Comparison of ENCODE assay signal across 25 cellular contexts in genomic region chr10:44043646-44044368, GRCh38.
"Had no signal": no experiment of that assay in that cellular context is flagged by ENCODE, and none has a peak within 500 bp of the region (broad histone marks: within the 10 kb centered on the region; RNA-seq: fewer than 3 reads in every experiment).

No MANE protein-coding gene starts in this region.

- H3K36me3 Mint-ChIP-seq: activated naive CD8-positive, alpha-beta T cell treated with anti-CD3 and anti-CD28 coated beads for 36 hours; mesothelial cell of epicardium; stimulated activated memory B cell treated with anti-CD40 and anti-IgM and Interleukin-4, amounts not matched to agents 10 μg/mL and 1 μg/mL and 100 μg/mL, for 72 hours had no signal

- H3K27me3 Mint-ChIP-seq: stimulated activated memory B cell treated with anti-CD40 and anti-IgM and Interleukin-4, amounts not matched to agents 10 μg/mL and 1 μg/mL and 100 μg/mL, for 72 hours had no signal

- H3K4me3 Mint-ChIP-seq: activated B cell treated with CpG ODN at 0.5 μM for 24 hours; activated CD4-positive, alpha-beta memory T cell treated with anti-CD3 and anti-CD28 coated beads, Interleukin-2, amount 10 ng/mL, durations not matched to agents 7 days and 5 days; activated naive CD8-positive, alpha-beta T cell treated with anti-CD3 and anti-CD28 coated beads for 36 hours; activated T-helper 17 cell treated with anti-CD3 and anti-CD28 coated beads, Interleukin-2, amount 50 U/mL, for 72 hours; endodermal cell; mesothelial cell of epicardium; stimulated activated memory B cell treated with anti-CD40 and anti-IgM and Interleukin-4, amounts not matched to agents 10 μg/mL and 1 μg/mL and 100 μg/mL, for 72 hours had no signal

- H3K4me1 ChIP-seq: testis, upper lobe of right lung had no signal

- H3K9me3 ChIP-seq: lower lobe of right lung, prostate gland, sigmoid colon, spleen, testis, upper lobe of right lung had no signal

- ATAC-seq: activated T-helper 17 cell treated with anti-CD3 and anti-CD28 coated beads, Interleukin-2, amount 50 U/mL, for 72 hours; lower lobe of right lung; SK-N-SH treated with all-trans-retinoic acid at 6 μM for 48 hours; stimulated activated memory B cell treated with anti-CD40 and anti-IgM and Interleukin-4, amounts not matched to agents 10 μg/mL and 1 μg/mL and 100 μg/mL, for 72 hours; upper lobe of right lung had no signal

- DNase-seq: activated B cell treated with CpG ODN at 0.5 μM for 24 hours; activated CD4-positive, alpha-beta memory T cell treated with anti-CD3 and anti-CD28 coated beads, Interleukin-2, amount 10 ng/mL, durations not matched to agents 7 days and 5 days; activated CD4-positive, alpha-beta T cell treated with anti-CD3 and anti-CD28 coated beads for 4 hours; activated naive CD4-positive, alpha-beta T cell; activated naive CD8-positive, alpha-beta T cell treated with anti-CD3 and anti-CD28 coated beads for 36 hours; activated T-cell treated with anti-CD3 and anti-CD28 coated beads, Interleukin-2, amount 50 U/mL, for 1 hour; amniotic stem cell; caudate nucleus; dorsolateral prefrontal cortex; endodermal cell; foreskin melanocyte; lower lobe of right lung; sigmoid colon; spleen; stimulated activated CD4-positive, alpha-beta T cell treated with anti-CD3 and anti-CD28 coated beads, Interleukin-4, amount 100 ng/mL, for 4 hours; T-helper 1 cell; T-helper 9 cell; testis; upper lobe of right lung had no signal

- H3K27ac ChIP-seq: dorsolateral prefrontal cortex, epithelial cell of prostate, lower lobe of right lung, prostate gland, testis, upper lobe of right lung had no signal

- H3K4me1 Mint-ChIP-seq: activated B cell treated with CpG ODN at 0.5 μM for 24 hours; activated CD4-positive, alpha-beta memory T cell treated with anti-CD3 and anti-CD28 coated beads, Interleukin-2, amount 10 ng/mL, durations not matched to agents 7 days and 5 days; activated naive CD8-positive, alpha-beta T cell treated with anti-CD3 and anti-CD28 coated beads for 36 hours; activated T-helper 17 cell treated with anti-CD3 and anti-CD28 coated beads, Interleukin-2, amount 50 U/mL, for 72 hours; stimulated activated memory B cell treated with anti-CD40 and anti-IgM and Interleukin-4, amounts not matched to agents 10 μg/mL and 1 μg/mL and 100 μg/mL, for 72 hours had no signal

- H3K36me3 ChIP-seq: lower lobe of right lung, prostate gland, sigmoid colon, spleen, upper lobe of right lung had no signal

- H3K27me3 ChIP-seq: dorsolateral prefrontal cortex, sigmoid colon, testis, upper lobe of right lung had no signal

- H3K4me3 ChIP-seq: dorsolateral prefrontal cortex, lower lobe of right lung, prostate gland, sigmoid colon, spleen, testis, upper lobe of right lung had no signal

- H3K9me3 Mint-ChIP-seq: activated B cell treated with CpG ODN at 0.5 μM for 24 hours; activated CD4-positive, alpha-beta memory T cell treated with anti-CD3 and anti-CD28 coated beads, Interleukin-2, amount 10 ng/mL, durations not matched to agents 7 days and 5 days; activated naive CD8-positive, alpha-beta T cell treated with anti-CD3 and anti-CD28 coated beads for 36 hours; activated T-helper 17 cell treated with anti-CD3 and anti-CD28 coated beads, Interleukin-2, amount 50 U/mL, for 72 hours; endodermal cell had no signal

- H3K27ac Mint-ChIP-seq: activated B cell treated with CpG ODN at 0.5 μM for 24 hours; activated CD4-positive, alpha-beta memory T cell treated with anti-CD3 and anti-CD28 coated beads, Interleukin-2, amount 10 ng/mL, durations not matched to agents 7 days and 5 days; activated naive CD8-positive, alpha-beta T cell treated with anti-CD3 and anti-CD28 coated beads for 36 hours; activated T-helper 17 cell treated with anti-CD3 and anti-CD28 coated beads, Interleukin-2, amount 50 U/mL, for 72 hours; endodermal cell; mesothelial cell of epicardium; stimulated activated memory B cell treated with anti-CD40 and anti-IgM and Interleukin-4, amounts not matched to agents 10 μg/mL and 1 μg/mL and 100 μg/mL, for 72 hours had no signal
